Comparison of ENCODE assay signal across 8 cellular contexts in the genomic region with DNA sequence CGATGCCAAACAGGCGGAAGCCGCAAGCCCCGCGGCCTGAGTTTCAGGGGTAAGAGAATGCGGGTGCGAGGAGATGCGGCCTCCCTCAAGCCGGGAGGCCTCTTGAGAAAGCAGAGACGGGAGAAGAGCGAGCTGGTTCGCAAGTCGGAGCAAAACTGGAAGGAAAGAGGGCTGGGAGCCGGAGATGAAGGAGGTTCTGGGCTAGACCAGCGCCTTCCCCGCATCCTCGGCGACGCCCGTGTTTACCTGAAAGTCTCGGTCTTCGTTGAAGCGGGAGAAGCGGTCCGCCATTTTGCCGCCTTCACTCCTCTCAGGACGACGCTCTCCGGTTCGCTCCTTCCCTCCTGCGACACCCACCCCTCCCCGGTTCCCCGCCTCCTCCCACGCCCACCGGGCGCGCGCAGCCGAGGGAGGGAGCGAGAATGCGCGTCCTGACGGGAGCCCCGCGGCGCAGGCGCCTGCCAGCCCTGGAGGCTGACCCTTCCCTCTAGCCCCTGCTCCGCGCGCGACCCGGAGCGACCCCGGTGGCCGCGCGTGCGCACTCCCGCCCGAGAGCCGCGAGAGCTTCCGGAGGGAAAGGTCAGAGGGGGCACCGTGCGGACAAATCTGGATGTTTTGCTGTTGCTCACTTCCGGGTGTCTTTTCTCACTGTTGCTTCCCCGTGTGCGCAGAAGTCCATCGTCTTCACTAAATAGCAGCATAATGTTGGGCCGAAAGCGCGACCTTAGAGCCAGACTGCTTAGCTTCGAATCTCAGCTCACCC. TPM values are rescaled to one million over a fixed set of nuclear protein-coding genes. Genes with fewer than 3 reads are reported as not detected.
DNase-seq lines count a peak whose midpoint lies in the region; ATAC-seq and TF ChIP-seq lines count a peak whose summit lies in the region.

Gene GPATCH8 (minus strand): TSS at position 327 of the 763 bp plus-strand sequence. CDS start 36 bp downstream, at position 291.

- H3K56ac ChIP-seq in IMR-90 (ENCODE audit: extremely low read depth, insufficient read depth, low read length), result peak within 1 kb of the TSS; percentile 71

- ATAC-seq in GM21528 (IDR thresholded peaks at IDR 0.05; ENCODE audit: low FRiP score, unreplicated experiment), result peak; percentile 83
- ATAC-seq in IMR-90 (ENCODE audit: low read depth), result peak; percentile 99

- WGBS in IMR-90 (ENCODE audit: extremely low coverage in 2 of 2, insufficient read length in 1 of 2), 2 experiments, result 1% methylated on average over 35 of the region's 73 CpGs; no CpG with 5 or more reads in 1 of the 2 experiments

- H4K8ac ChIP-seq in IMR-90 (ENCODE audit: low read depth in 2 of 2, low read length in 2 of 2), result peak within 1 kb of the TSS; percentile 86 to 96

- peak within 1 kb of the TSS; percentile 92 for H3K9ac ChIP-seq in IMR-90 (ENCODE audit: low read depth, low read length)

- H2BK120ac ChIP-seq in IMR-90 (ENCODE audit: low read depth, low read length), result peak within 1 kb of the TSS; percentile 60

- peak within 1 kb of the TSS; percentile 95 for H2AK5ac ChIP-seq in IMR-90 (ENCODE audit: low read depth, low read length)

- CTCF ChIA-PET in IMR-90 (lab: Yijun Ruan, JAX) (interaction anchor here (1.2 kb wide), 1 partner anchor 19 kb away, joined by 4 read pairs; no protein-coding TSS in a partner anchor), OCI-LY7 (lab: Charles Lee; ENCODE audit: unreplicated experiment) (no interaction called here)

- H2AK9ac ChIP-seq in IMR-90 (replicated peaks; ENCODE audit: low read depth, low read length, poor library complexity), result peak within 1 kb of the TSS; percentile 88

- peak within 1 kb of the TSS; percentile 81 for H2AFZ ChIP-seq in IMR-90 (replicated peaks; ENCODE audit: low read length, poor library complexity)
- peak within 1 kb of the TSS; percentile 37; the same call in 1 of the 2 replicates for H2AFZ ChIP-seq in OCI-LY7 (ENCODE audit: low read length)

- no peak for TF ChIP-seq CTCF in IMR-90 (conservative IDR thresholded peaks at IDR 0.05; ENCODE audit: low read depth, low read length)
- no peak for TF ChIP-seq CTCF in OCI-LY7 (conservative IDR thresholded peaks at IDR 0.05; ENCODE audit: low read length)

- POLR2A ChIA-PET in IMR-90 (lab: Charles Lee; ENCODE audit: unreplicated experiment), result interaction anchor here (0.6 kb wide), 2 partner anchors 13 to 17 kb away, joined by 5 to 8 read pairs; no protein-coding TSS in a partner anchor
- POLR2A ChIA-PET in OCI-LY7 (lab: Charles Lee), result interaction anchor here (0.6 to 1.4 kb wide), 5 partner anchors 9 to 27 kb away, joined by 3 to 4 read pairs (median 3); no protein-coding TSS in a partner anchor

- peak within 1 kb of the TSS; percentile 81 for H2BK5ac ChIP-seq in IMR-90 (ENCODE audit: low read depth, low read length, poor library complexity, severe bottlenecking)

- H3K4me1 ChIP-seq in IMR-90 (ENCODE audit: control insufficient read depth, insufficient read depth, low read length), result peaks cover 2% of the 10 kb centered on the region; the same call in 1 of the 2 replicates
- H3K4me1 ChIP-seq in OCI-LY7 (ENCODE audit: insufficient read depth, low read length, poor library complexity, severe bottlenecking), result peaks cover 34% of the 10 kb centered on the region
- peaks cover 31% of the 10 kb centered on the region for H3K4me1 ChIP-seq in mononuclear cell (ENCODE audit: insufficient read depth, low read length)

- peaks cover 5% of the 10 kb centered on the region; the same call in 1 of the 2 replicates for H3K9me1 ChIP-seq in IMR-90 (ENCODE audit: insufficient read depth, low read length)

- H3K36me3 ChIP-seq in IMR-90 (ENCODE audit: control insufficient read depth, insufficient read depth, low read length) (no peaks in the 10 kb centered on the region), OCI-LY7 (ENCODE audit: insufficient read depth, low read length) (peaks cover 22% of the 10 kb centered on the region; the same call in 1 of the 2 replicates)

- H2BK15ac ChIP-seq in IMR-90 (ENCODE audit: low read depth, low read length), result peak within 1 kb of the TSS; percentile 3; the same call in 1 of the 3 replicates

- peak; percentile 74 for TF ChIP-seq POLR2A in IMR-90 (IDR thresholded peaks at IDR 0.05; ENCODE audit: low read depth, low read length)

- peaks cover 0 to 31% of the 10 kb centered on the region in 2 experiments; a peak in 2 of 4 replicates for H3K79me1 ChIP-seq in IMR-90 (ENCODE audit: low read depth in 1 of 2, low read length in 2 of 2)

- peak within 1 kb of the TSS; percentile 76 for H3K23ac ChIP-seq in IMR-90 (ENCODE audit: low read depth, low read length)

- no peak for TF ChIP-seq RAD21 in IMR-90 (IDR thresholded peaks at IDR 0.05; ENCODE audit: low read length)

- no peaks in the 10 kb centered on the region for H3K9me2 ChIP-seq in OCI-LY7 (ENCODE audit: insufficient read depth, low read length)

- H4K91ac ChIP-seq in IMR-90 (ENCODE audit: insufficient read depth, low read depth, low read length), result peak within 1 kb of the TSS; percentile 86

- DNase-seq in DMS 273 (lab: John Stamatoyannopoulos, UW; ENCODE audit: unreplicated experiment) (peak; percentile 99), IMR-90 (peak; percentile 93), OCI-LY7 (ENCODE audit: low spot score) (peak; percentile 95), activated T-cell treated with anti-CD3 and anti-CD28 coated beads for 1 hour (ENCODE audit: low read depth) (peak; percentile 89), epidermal melanocyte (ENCODE audit: insufficient read length, low spot score) (peak; percentile 91)
- DNase-seq in stimulated activated CD8-positive, alpha-beta memory T cell treated with anti-CD3 and anti-CD28 coated beads, Interleukin-2, amount 100 ng/mL, for 48 hours (ENCODE audit: low read depth in 2 of 2), result peak; percentile 89 to 93

- no peaks in the 10 kb centered on the region for H3K9me3 ChIP-seq in IMR-90 (ENCODE audit: control insufficient read depth, insufficient read depth, low read length)
- H3K9me3 ChIP-seq in OCI-LY7 (ENCODE audit: low read length), result no peaks in the 10 kb centered on the region
- H3K9me3 ChIP-seq in mononuclear cell (ENCODE audit: low read depth, low read length), result no peaks in the 10 kb centered on the region

- H3K4me2 ChIP-seq in IMR-90 (ENCODE audit: low read depth, low read length) (peak within 1 kb of the TSS; percentile 97), OCI-LY7 (ENCODE audit: low read length) (peak within 1 kb of the TSS; percentile 93)

- BruUV-seq in IMR-90 (replicated peaks; lab: Mats Ljungman, UMichigan) (no TSS peak), OCI-LY7 (replicated peaks; lab: Mats Ljungman, UMichigan) (no TSS peak)

- 0 out of 2 replicates have a peak within 1 kb of the TSS, but pooled peaks have one; percentile 30 for H2BK20ac ChIP-seq in IMR-90 (ENCODE audit: low read depth, low read length)

- H3K27me3 ChIP-seq in IMR-90 (ENCODE audit: control insufficient read depth, insufficient read depth, low read length) (no peaks in the 10 kb centered on the region), mononuclear cell (ENCODE audit: insufficient read depth, low read length) (no peaks in the 10 kb centered on the region)

- H3K79me2 ChIP-seq in OCI-LY7 (ENCODE audit: insufficient read depth, low read depth, low read length), result peaks cover 55% of the 10 kb centered on the region

- peak within 1 kb of the TSS; percentile 85 for H3K18ac ChIP-seq in IMR-90 (ENCODE audit: low read depth, low read length)

- intact Hi-C loops in IMR-90 (cut with micrococcal nuclease) (loop anchor here (5.0 to 10.0 kb wide), 2 partner anchors 56 to 288 kb away; partner anchors contain the start of gene UBTF), OCI-LY7 (cut with micrococcal nuclease; ENCODE audit: unreplicated experiment) (loop anchor here (10.0 kb wide), 1 partner anchor 288 kb away; the partner anchor contains the start of gene UBTF)

- dilution Hi-C loops in IMR-90 (cut with HindIII; ENCODE audit: low sequenced_read_pairs, unreplicated experiment), result no loop called here

- H3K27ac ChIP-seq in IMR-90 (ENCODE audit: insufficient read depth, low read length) (peak within 1 kb of the TSS; percentile 95), OCI-LY7 (ENCODE audit: low read depth, low read length, poor library complexity, severe bottlenecking) (peak within 1 kb of the TSS; percentile 83)

- peaks cover 34% of the 10 kb centered on the region; the same call in 1 of the 2 replicates for H4K20me1 ChIP-seq in IMR-90 (ENCODE audit: insufficient read depth, low read length)
- peaks cover 36% of the 10 kb centered on the region for H4K20me1 ChIP-seq in OCI-LY7 (ENCODE audit: insufficient read depth, low read length)

- peak within 1 kb of the TSS; percentile 98 for H4K5ac ChIP-seq in IMR-90 (ENCODE audit: low read depth, low read length)

- peak within 1 kb of the TSS; percentile 98 for H3K14ac ChIP-seq in IMR-90 (replicated peaks; ENCODE audit: low read depth, low read length)

- in situ Hi-C loops in IMR-90 (cut with MboI; ENCODE audit: low sequenced_read_pairs), result loop anchor here (25.0 kb wide), 1 partner anchor 291 kb away; the partner anchor contains the start of gene UBTF

- H3K4me3 ChIP-seq in IMR-90 (ENCODE audit: insufficient read depth, low read depth, low read length), result peak within 1 kb of the TSS; percentile 77
- peak within 1 kb of the TSS; percentile 92 for H3K4me3 ChIP-seq in OCI-LY7 (ENCODE audit: low read depth, low read length, poor library complexity, severe bottlenecking)
- peak within 1 kb of the TSS; percentile 98 for H3K4me3 ChIP-seq in mononuclear cell (ENCODE audit: low read length)

- peak within 1 kb of the TSS; percentile 96 for H3K4ac ChIP-seq in IMR-90 (ENCODE audit: low read depth, low read length)

TF ChIP-seq in IMR-90, 13 proteins besides CTCF, POLR2A, EP300 and RAD21 (continues in another document):
- TF ChIP-seq FOS (IDR thresholded peaks at IDR 0.05; ENCODE audit: low read depth, low read length) (no peak), ELK1 (IDR thresholded peaks at IDR 0.05; ENCODE audit: borderline replicate concordance, low read depth, low read length) (no peak), CHD1 (IDR thresholded peaks at IDR 0.05; ENCODE audit: low read depth, low read length) (no peak), NFE2L2 (IDR thresholded peaks at IDR 0.05; ENCODE audit: low read depth, low read length) (no peak), MAZ (IDR thresholded peaks at IDR 0.05; ENCODE audit: borderline replicate concordance, low read depth, low read length) (peak; percentile 94)

RNA-seq across cellular contexts. Expression of gene GPATCH8, which starts in this region (rescaled TPM):
- total RNA-seq in IMR-90 (2012; rRNA removed) (8.8 and 13.3 TPM in 2 replicates), OCI-LY7 (2022) (59.1 and 61.1 TPM in 2 replicates), mononuclear cell (72.9 TPM)
- polyA plus RNA-seq in IMR-90 (2012; rRNA removed), result 13.2 and 13.4 TPM in 2 replicates
- polyA plus RNA-seq in IMR-90 (2012; cell fraction: cytosol; rRNA removed), result 4.0 and 6.5 TPM in 2 replicates
- 23.4 and 34.8 TPM in 2 replicates for polyA plus RNA-seq in IMR-90 (2012; cell fraction: nucleus; rRNA removed; ENCODE audit: low replicate concordance)
- 24.5 and 24.7 TPM in 2 replicates for total RNA-seq in OCI-LY7 (2014; rRNA removed; shearing (Covaris generic))

Comparison
In these comparisons a context has a peak if more than half of its experiments do, and no peak if none do; other contexts are left out.
1. Peak in every context shown above with its lines: DNase-seq, ATAC-seq, H3K4me3 ChIP-seq and H3K27ac ChIP-seq.